ENCODE assay signal across 1 cellular context in genomic region chr19:45467456-45468158, GRCh38.
TF ChIP-seq lines count a peak whose summit lies in the region.

TSS of gene FOSB (plus strand) at chr19:45467996. CDS start at chr19:45468587, 591 bp downstream.

TF ChIP-seq in GM12878, 131 proteins besides CTCF, POLR2A, EP300 and RAD21 (continued from another document):
- TF ChIP-seq CEBPZ (IDR thresholded peaks at IDR 0.05; ENCODE audit: low read depth, low read length), result no peak
- no peak for TF ChIP-seq BCL11A (IDR thresholded peaks at IDR 0.05; ENCODE audit: low read depth, low read length)
- TF ChIP-seq STAT1 (conservative IDR thresholded peaks at IDR 0.05), result 0 out of 2 replicates have a peak, but pooled peaks have one; percentile 60
- TF ChIP-seq MXI1 (IDR thresholded peaks at IDR 0.05; ENCODE audit: low read depth, low read length), result peak; percentile 55
- no peak for TF ChIP-seq FOXM1 (IDR thresholded peaks at IDR 0.05; ENCODE audit: low read depth, low read length)
- TF ChIP-seq RFX5 (IDR thresholded peaks at IDR 0.05; ENCODE audit: low read depth, low read length), result no peak
- TF ChIP-seq PRDM15 (CRISPR knock-in tag; IDR thresholded peaks at IDR 0.05), result 0 out of 2 replicates have a peak, but pooled peaks have one; percentile 43
- peak; percentile 87 for TF ChIP-seq ELK1 (IDR thresholded peaks at IDR 0.05; ENCODE audit: low read depth, low read length)
- peak; percentile 96 for TF ChIP-seq CREM (IDR thresholded peaks at IDR 0.05; ENCODE audit: low read depth)
- TF ChIP-seq SUPT20H (IDR thresholded peaks at IDR 0.05; ENCODE audit: borderline replicate concordance, control insufficient read depth, low read depth, low read length), result no peak
- TF ChIP-seq CREB1 (IDR thresholded peaks at IDR 0.05; ENCODE audit: low read depth), result peak; percentile 98
- TF ChIP-seq SMAD1 (IDR thresholded peaks at IDR 0.05; ENCODE audit: low read depth, partially characterized antibody), result no peak
- TF ChIP-seq BCL3 (IDR thresholded peaks at IDR 0.05; ENCODE audit: borderline replicate concordance, insufficient read depth, low read depth, low read length, poor library complexity, severe bottlenecking), result no peak
- no peak for TF ChIP-seq BRCA1 (IDR thresholded peaks at IDR 0.05; ENCODE audit: low read depth, low read length)
- no peak for TF ChIP-seq FOS (IDR thresholded peaks at IDR 0.05; ENCODE audit: borderline replicate concordance, extremely low read depth, insufficient read length)
